39 cellular contexts compared by ENCODE assay signal in genomic region chr9:87199819-87200218, GRCh38.
"Had no signal": no experiment of that assay in that cellular context is flagged by ENCODE, and none has a peak within 500 bp of the region (broad histone marks: within the 10 kb centered on the region; RNA-seq: fewer than 3 reads in every experiment).

No MANE protein-coding gene starts in this region.

- H3K27ac Mint-ChIP-seq: activated CD4-positive, alpha-beta memory T cell treated with anti-CD3 and anti-CD28 coated beads, Interleukin-2, amount 10 ng/mL, durations not matched to agents 7 days and 5 days; activated CD4-positive, alpha-beta T cell treated with anti-CD3 and anti-CD28 coated beads for 36 hours; activated CD4-positive, alpha-beta T cell treated with anti-CD3 and anti-CD28 coated beads, Interleukin-2, amount 10 ng/mL, durations not matched to agents 7 days and 5 days; activated CD8-positive, alpha-beta memory T cell treated with anti-CD3 and anti-CD28 coated beads, Interleukin-2, amount 10 ng/mL, durations not matched to agents 7 days and 5 days; activated CD8-positive, alpha-beta T cell treated with anti-CD3 and anti-CD28 coated beads, Interleukin-2, amount 10 ng/mL, durations not matched to agents 7 days and 5 days; activated naive CD4-positive, alpha-beta T cell treated with anti-CD3 and anti-CD28 coated beads, Interleukin-2, amount 10 ng/mL, durations not matched to agents 7 days and 5 days; activated naive CD4-positive, alpha-beta T cell treated with anti-CD3 and anti-CD28 coated beads, Interleukin-2, amount 50 U/mL, for 24 hours; activated naive CD8-positive, alpha-beta T cell; activated naive CD8-positive, alpha-beta T cell treated with anti-CD3 and anti-CD28 coated beads, Interleukin-2, amount 10 ng/mL, durations not matched to agents 7 days and 5 days; activated naive CD8-positive, alpha-beta T cell treated with anti-CD3 and anti-CD28 coated beads, Interleukin-2, amount 50 U/mL, for 24 hours; activated T-cell treated with anti-CD3 and anti-CD28 coated beads, Interleukin-2, amount 50 U/mL, for 24 hours; activated T-helper 2 cell treated with anti-CD3 and anti-CD28 coated beads, Interferon-gamma antibody, Interleukin-2, Interleukin-4, amounts not matched to agents 10 μg/mL and 5 μg/mL and 100 μg/mL, durations not matched to agents 14 hours and 24 hours and 36 hours; brain; T-helper 1 cell treated with Interleukin-12 subunit alpha and Interleukin-12 subunit beta and Interleukin-4 antibody, amounts not matched to agents 30 μg/mL and 1 μg/mL, for 36 hours; T-helper 2 cell treated with Interferon-gamma antibody and Interleukin-4, amounts not matched to agents 5 μg/mL and 100 μg/mL, for 36 hours had no signal

- FAIRE-seq: bronchial epithelial cell, TTC549 had no signal

- H3K9me3 Mint-ChIP-seq: activated CD4-positive, alpha-beta memory T cell treated with anti-CD3 and anti-CD28 coated beads, Interleukin-2, amount 10 ng/mL, durations not matched to agents 7 days and 5 days; activated CD4-positive, alpha-beta T cell treated with anti-CD3 and anti-CD28 coated beads, Interleukin-2, amount 10 ng/mL, durations not matched to agents 7 days and 5 days; activated naive CD4-positive, alpha-beta T cell treated with anti-CD3 and anti-CD28 coated beads, Interleukin-2, amount 10 ng/mL, durations not matched to agents 7 days and 5 days; activated naive CD4-positive, alpha-beta T cell treated with anti-CD3 and anti-CD28 coated beads, Interleukin-2, amount 50 U/mL, for 24 hours; activated naive CD8-positive, alpha-beta T cell treated with anti-CD3 and anti-CD28 coated beads, Interleukin-2, amount 10 ng/mL, durations not matched to agents 7 days and 5 days; activated naive CD8-positive, alpha-beta T cell treated with anti-CD3 and anti-CD28 coated beads, Interleukin-2, amount 50 U/mL, for 24 hours; activated T-cell treated with anti-CD3 and anti-CD28 coated beads, Interleukin-2, amount 50 U/mL, for 24 hours; activated T-helper 2 cell treated with anti-CD3 and anti-CD28 coated beads, Interferon-gamma antibody, Interleukin-2, Interleukin-4, amounts not matched to agents 10 μg/mL and 5 μg/mL and 100 μg/mL, durations not matched to agents 14 hours and 24 hours and 36 hours; central memory CD8-positive, alpha-beta T cell; T-helper 1 cell treated with Interleukin-12 subunit alpha and Interleukin-12 subunit beta and Interleukin-4 antibody, amounts not matched to agents 30 μg/mL and 1 μg/mL, for 36 hours; T-helper 2 cell treated with Interferon-gamma antibody and Interleukin-4, amounts not matched to agents 5 μg/mL and 100 μg/mL, for 36 hours had no signal

- DNase-seq: activated CD4-positive, alpha-beta memory T cell treated with anti-CD3 and anti-CD28 coated beads, Interleukin-2, amount 10 ng/mL, durations not matched to agents 7 days and 5 days; activated CD4-positive, alpha-beta T cell treated with anti-CD3 and anti-CD28 coated beads for 1 hour; activated CD4-positive, alpha-beta T cell treated with anti-CD3 and anti-CD28 coated beads for 36 hours; activated CD4-positive, alpha-beta T cell treated with anti-CD3 and anti-CD28 coated beads for 48 hours; activated CD4-positive, alpha-beta T cell treated with anti-CD3 and anti-CD28 coated beads, Interleukin-2, amount 10 ng/mL, durations not matched to agents 7 days and 5 days; activated CD4-positive, alpha-beta T cell treated with anti-CD3 and anti-CD28 coated beads, Interleukin-2, amount 50 U/mL, for 48 hours; activated CD4-positive, CD25-positive, alpha-beta regulatory T cell; activated CD8-positive, alpha-beta memory T cell treated with anti-CD3 and anti-CD28 coated beads for 24 hours; activated CD8-positive, alpha-beta memory T cell treated with anti-CD3 and anti-CD28 coated beads, Interleukin-2, amount 10 ng/mL, durations not matched to agents 7 days and 5 days; activated CD8-positive, alpha-beta memory T cell treated with anti-CD3 and anti-CD28 coated beads, Interleukin-2, amount 50 U/mL, for 48 hours; activated CD8-positive, alpha-beta T cell treated with anti-CD3 and anti-CD28 coated beads, Interleukin-2, amount 10 ng/mL, durations not matched to agents 7 days and 5 days; activated effector memory CD4-positive, alpha-beta T cell treated with Interleukin-2 at 50 U/mL for 16 hours; activated gamma-delta T cell; activated naive CD4-positive, alpha-beta T cell treated with anti-CD3 and anti-CD28 coated beads, Interleukin-2, amount 10 ng/mL, durations not matched to agents 7 days and 5 days; activated naive CD4-positive, alpha-beta T cell treated with Interleukin-2 at 50 U/mL for 16 hours; activated naive CD8-positive, alpha-beta T cell treated with anti-CD3 and anti-CD28 coated beads, Interleukin-2, amount 10 ng/mL, durations not matched to agents 7 days and 5 days; activated naive CD8-positive, alpha-beta T cell treated with anti-CD3 and anti-CD28 coated beads, Interleukin-2, amount 50 U/mL, for 24 hours; activated T-cell treated with anti-CD3 and anti-CD28 coated beads, Interleukin-2, amount 50 U/mL, for 24 hours; activated T-cell treated with anti-CD3 and anti-CD28 coated beads, Interleukin-2, amount 50 U/mL, for 48 hours; amygdala; anterior cingulate cortex; caudate nucleus; cerebellar nuclear complex; T-helper 1 cell; T-helper 2 cell; T-helper 9 cell had no signal

- H3K4me3 ChIP-seq: ascending aorta, cardiac muscle cell had no signal

- H3K27ac ChIP-seq: ascending aorta, cardiac muscle cell, VCaP had no signal

- H3K36me3 Mint-ChIP-seq: activated CD8-positive, alpha-beta memory T cell treated with anti-CD3 and anti-CD28 coated beads, Interleukin-2, amount 10 ng/mL, durations not matched to agents 7 days and 5 days; activated naive CD4-positive, alpha-beta T cell treated with anti-CD3 and anti-CD28 coated beads, Interleukin-2, amount 10 ng/mL, durations not matched to agents 7 days and 5 days; activated naive CD4-positive, alpha-beta T cell treated with anti-CD3 and anti-CD28 coated beads, Interleukin-2, amount 50 U/mL, for 24 hours; activated naive CD8-positive, alpha-beta T cell; activated naive CD8-positive, alpha-beta T cell treated with anti-CD3 and anti-CD28 coated beads, Interleukin-2, amount 10 ng/mL, durations not matched to agents 7 days and 5 days; brain had no signal

- ATAC-seq: activated CD4-positive, alpha-beta T cell treated with anti-CD3 and anti-CD28 coated beads for 36 hours; activated CD4-positive, CD25-positive, alpha-beta regulatory T cell treated with anti-CD3 and anti-CD28 coated beads, Interleukin-2, amount 50 U/mL, for 24 hours; activated CD8-positive, alpha-beta memory T cell treated with anti-CD3 and anti-CD28 coated beads, Interleukin-2, amount 10 ng/mL, durations not matched to agents 7 days and 5 days; activated CD8-positive, alpha-beta T cell treated with anti-CD3 and anti-CD28 coated beads, Interleukin-2, amount 10 ng/mL, durations not matched to agents 7 days and 5 days; activated naive CD8-positive, alpha-beta T cell treated with anti-CD3 and anti-CD28 coated beads, Interleukin-2, amount 50 U/mL, for 24 hours had no signal

- H3K4me1 Mint-ChIP-seq: activated CD4-positive, alpha-beta memory T cell treated with anti-CD3 and anti-CD28 coated beads, Interleukin-2, amount 10 ng/mL, durations not matched to agents 7 days and 5 days; activated CD4-positive, alpha-beta T cell treated with anti-CD3 and anti-CD28 coated beads for 36 hours; activated naive CD4-positive, alpha-beta T cell treated with anti-CD3 and anti-CD28 coated beads, Interleukin-2, amount 50 U/mL, for 24 hours; activated naive CD8-positive, alpha-beta T cell treated with anti-CD3 and anti-CD28 coated beads, Interleukin-2, amount 50 U/mL, for 24 hours had no signal

- H3K9me3 ChIP-seq: ascending aorta had no signal

- H3K4me3 Mint-ChIP-seq: activated CD4-positive, alpha-beta memory T cell treated with anti-CD3 and anti-CD28 coated beads, Interleukin-2, amount 10 ng/mL, durations not matched to agents 7 days and 5 days; activated CD4-positive, alpha-beta T cell treated with anti-CD3 and anti-CD28 coated beads for 36 hours; activated CD4-positive, alpha-beta T cell treated with anti-CD3 and anti-CD28 coated beads, Interleukin-2, amount 10 ng/mL, durations not matched to agents 7 days and 5 days; activated CD8-positive, alpha-beta memory T cell treated with anti-CD3 and anti-CD28 coated beads, Interleukin-2, amount 10 ng/mL, durations not matched to agents 7 days and 5 days; activated CD8-positive, alpha-beta T cell treated with anti-CD3 and anti-CD28 coated beads, Interleukin-2, amount 10 ng/mL, durations not matched to agents 7 days and 5 days; activated naive CD4-positive, alpha-beta T cell treated with anti-CD3 and anti-CD28 coated beads, Interleukin-2, amount 10 ng/mL, durations not matched to agents 7 days and 5 days; activated naive CD4-positive, alpha-beta T cell treated with anti-CD3 and anti-CD28 coated beads, Interleukin-2, amount 50 U/mL, for 24 hours; activated naive CD8-positive, alpha-beta T cell; activated naive CD8-positive, alpha-beta T cell treated with anti-CD3 and anti-CD28 coated beads, Interleukin-2, amount 10 ng/mL, durations not matched to agents 7 days and 5 days; activated naive CD8-positive, alpha-beta T cell treated with anti-CD3 and anti-CD28 coated beads, Interleukin-2, amount 50 U/mL, for 24 hours; activated T-cell treated with anti-CD3 and anti-CD28 coated beads, Interleukin-2, amount 50 U/mL, for 24 hours; brain; central memory CD8-positive, alpha-beta T cell; T-helper 1 cell treated with Interleukin-12 subunit alpha and Interleukin-12 subunit beta and Interleukin-4 antibody, amounts not matched to agents 30 μg/mL and 1 μg/mL, for 36 hours; T-helper 2 cell treated with Interferon-gamma antibody and Interleukin-4, amounts not matched to agents 5 μg/mL and 100 μg/mL, for 36 hours had no signal

- H3K27me3 Mint-ChIP-seq: brain had no signal

- H3K27me3 ChIP-seq: ascending aorta, cardiac muscle cell had no signal

- H3K36me3 ChIP-seq: ascending aorta, cardiac muscle cell had no signal
